In the genomic region with DNA sequence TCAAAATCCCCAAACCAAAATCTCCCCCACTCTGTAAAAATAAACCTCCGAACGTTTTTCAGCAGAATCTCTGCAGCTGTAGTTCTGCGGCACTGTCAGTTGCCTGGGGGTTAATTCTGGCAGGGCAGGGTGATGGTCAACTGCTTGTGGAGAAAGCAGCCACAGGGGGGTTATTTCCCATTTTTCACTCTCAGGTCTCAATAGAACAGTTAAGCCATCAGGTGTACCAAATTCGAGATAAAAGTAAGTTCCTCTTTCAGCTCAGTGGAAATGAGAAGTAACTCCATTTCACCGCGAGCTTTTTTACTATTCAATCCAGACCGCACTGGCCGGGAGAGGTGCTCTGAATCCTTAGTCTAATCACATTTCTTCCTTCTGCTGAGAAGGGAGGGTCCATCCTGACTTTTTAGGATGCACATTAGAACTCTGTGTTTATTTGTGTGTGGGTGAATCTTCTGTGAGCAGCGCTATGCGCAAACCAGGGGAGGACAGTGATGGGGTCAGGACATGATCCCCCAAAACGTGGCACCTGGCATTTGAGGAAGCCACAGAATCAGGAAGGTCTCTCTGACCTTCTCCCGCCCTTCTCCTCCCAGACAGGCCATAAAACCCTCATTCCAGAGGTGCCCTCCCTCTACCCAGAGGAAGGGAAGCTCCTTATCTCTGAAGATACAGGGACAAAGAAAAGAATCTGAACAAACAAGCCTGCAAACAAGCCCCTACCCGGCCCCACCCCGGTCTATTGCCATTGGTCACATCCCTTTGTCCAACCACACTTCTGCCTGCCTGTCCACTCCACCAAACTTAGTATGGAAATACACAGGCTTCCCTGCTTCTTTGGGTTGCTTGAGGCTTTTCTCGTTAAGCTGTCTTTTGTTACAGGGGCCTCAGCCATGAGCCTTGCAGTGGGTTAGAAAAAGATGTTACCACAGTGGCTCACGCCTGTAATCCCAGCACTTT, we compare ENCODE assay signal across 1 cellular context.
TF ChIP-seq lines count a peak whose summit lies in the region.

No MANE protein-coding gene starts in this region.

TF ChIP-seq in H1, 55 proteins besides CTCF, POLR2A, EP300 and RAD21 (continued from another document):
- TF ChIP-seq TCF12 (IDR thresholded peaks at IDR 0.05; ENCODE audit: low read depth, low read length) = no peak
- no peak for TF ChIP-seq HDAC2 (IDR thresholded peaks at IDR 0.05; ENCODE audit: borderline replicate concordance in 1 of 2, low read depth in 2 of 2, low read length in 2 of 2)
- TF ChIP-seq GTF2F1 (IDR thresholded peaks at IDR 0.05; ENCODE audit: borderline replicate concordance, low read depth, low read length) = no peak
- TF ChIP-seq, protein P1, sequence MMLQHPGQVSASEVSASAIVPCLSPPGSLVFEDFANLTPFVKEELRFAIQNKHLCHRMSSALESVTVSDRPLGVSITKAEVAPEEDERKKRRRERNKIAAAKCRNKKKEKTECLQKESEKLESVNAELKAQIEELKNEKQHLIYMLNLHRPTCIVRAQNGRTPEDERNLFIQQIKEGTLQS (IDR thresholded peaks at IDR 0.05; ENCODE audit: insufficient read depth, low read depth, low read length) = no peak
- no peak for TF ChIP-seq PHF8 (conservative IDR thresholded peaks at IDR 0.05; ENCODE audit: low read depth, low read length)
- no peak for TF ChIP-seq JUN (IDR thresholded peaks at IDR 0.05; ENCODE audit: low read depth, low read length)
- no peak for TF ChIP-seq CHD7 (IDR thresholded peaks at IDR 0.05; ENCODE audit: insufficient replicate concordance, low read length)
- TF ChIP-seq SRF (IDR thresholded peaks at IDR 0.05; ENCODE audit: low read depth, low read length) = no peak
